In the genomic region with DNA sequence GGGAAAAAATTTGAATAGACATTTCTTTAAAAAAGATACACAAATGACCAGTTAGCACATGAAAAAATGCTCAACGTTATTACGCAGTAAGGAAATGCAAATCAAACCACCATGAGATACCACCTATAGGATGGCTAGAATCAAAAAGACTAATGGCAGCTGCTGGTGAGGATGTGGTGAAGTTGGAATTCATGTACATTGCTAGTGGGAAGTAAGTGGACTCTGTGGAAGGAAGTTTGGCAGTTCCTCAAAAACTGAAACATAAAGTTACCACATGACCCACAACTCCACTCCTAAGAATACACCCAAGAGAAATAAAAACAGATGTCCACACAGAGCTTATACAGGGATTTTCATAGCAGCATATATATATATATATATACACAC, we compare ENCODE assay signal across 1 cellular context.
TF ChIP-seq lines count a peak whose summit lies in the region.

No MANE protein-coding gene starts in this region.

TF ChIP-seq in HepG2, 621 proteins besides CTCF, POLR2A, EP300 and RAD21:
- TF ChIP-seq ZNF10 (CRISPR knock-in tag; IDR thresholded peaks at IDR 0.05; ENCODE audit: borderline replicate concordance, low read depth), result no peak
